Comparison of ENCODE assay signal across 8 cellular contexts in the genomic region with DNA sequence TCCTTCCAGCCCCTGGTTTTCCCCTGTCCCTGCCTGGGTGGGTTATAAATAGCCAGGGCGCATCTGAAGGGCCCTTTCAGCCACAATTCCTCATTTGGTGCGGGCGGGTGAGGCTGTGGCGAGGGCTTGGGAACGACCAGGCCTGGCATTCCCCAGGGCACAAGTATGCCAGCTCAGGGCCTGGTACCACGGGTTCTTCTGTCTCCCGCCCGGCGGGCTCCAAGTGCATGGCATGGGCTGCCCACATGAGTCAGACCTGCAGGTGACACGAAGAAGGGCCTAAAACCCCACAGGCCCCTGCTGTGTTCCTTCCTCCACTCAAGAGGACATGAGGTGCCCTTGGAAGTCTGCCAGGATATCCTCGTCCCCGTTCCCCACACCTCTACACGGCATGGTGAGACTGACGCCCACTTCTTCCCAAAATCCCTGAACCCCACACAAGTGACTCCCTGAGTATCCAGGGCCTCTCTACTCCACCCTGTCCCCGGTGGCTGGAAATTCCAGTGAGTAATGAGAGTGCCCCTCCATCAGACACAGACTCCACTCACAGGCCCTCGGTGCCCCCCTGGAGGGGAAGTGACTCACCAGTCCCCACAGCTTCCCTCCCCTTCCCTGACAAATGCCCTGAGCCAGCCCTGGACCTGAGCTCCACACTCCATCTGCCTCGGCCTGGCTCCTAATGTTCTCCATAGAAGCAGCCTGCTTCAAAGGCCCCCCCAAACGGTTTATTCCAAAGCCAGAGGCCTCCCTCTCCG.
DNase-seq lines count a peak whose midpoint lies in the region; ATAC-seq and TF ChIP-seq lines count a peak whose summit lies in the region.

No MANE protein-coding gene starts in this region.

- intact Hi-C loops in body of pancreas (cut with DNase I), result no loop called here

- H3K9me3 ChIP-seq in body of pancreas, result no peaks in the 10 kb centered on the region

- peaks cover 61% of the 10 kb centered on the region for H3K4me1 ChIP-seq in body of pancreas

- TF ChIP-seq CTCF in body of pancreas (IDR thresholded peaks at IDR 0.05), result no peak

- no peak overlapping the region for H3K4me3 ChIP-seq in body of pancreas

- ATAC-seq in body of pancreas (no peak), GM19463 (IDR thresholded peaks at IDR 0.05; ENCODE audit: unreplicated experiment) (no peak)
- ATAC-seq in stimulated activated naive CD8-positive, alpha-beta T cell treated with anti-CD3 and anti-CD28 coated beads, Interleukin-15, Interleukin-2, amounts not matched to agents 100 U/mL and 50 U/mL, for 24 hours, result peak; percentile 47

- H3K27me3 ChIP-seq in body of pancreas, result no peaks in the 10 kb centered on the region

- DNase-seq in NCI-H345 (lab: John Stamatoyannopoulos, UW), result peak; percentile 57
- no peak for DNase-seq in NCI-H345 treated with DMSO at 0.1 percent for 48 hours (lab: John Stamatoyannopoulos, UW; ENCODE audit: unreplicated experiment)
- peak; percentile 45 for DNase-seq in NCI-H446 treated with DMSO at 0.1 percent for 48 hours (lab: John Stamatoyannopoulos, UW)
- peak in 3 of 4 donors; percentile 41 to 70 (median 50) for DNase-seq in body of pancreas
- peak; percentile 98 for DNase-seq in kidney tubule cell (ENCODE audit: low spot score)
- DNase-seq in stimulated activated naive CD8-positive, alpha-beta T cell treated with anti-CD3 and anti-CD28 coated beads, Interleukin-15, Interleukin-2, amounts not matched to agents 100 U/mL and 50 U/mL, for 24 hours, result peak; percentile 54
- DNase-seq in HuH-7.5 (ENCODE audit: low spot score), result no peak

- H3K36me3 ChIP-seq in body of pancreas (replicated peaks in 1 of 2; ENCODE audit: insufficient read depth in 1 of 2, low read depth in 2 of 2), result no peaks in the 10 kb centered on the region

- H3K27ac ChIP-seq in body of pancreas, result peak overlapping the region in 3 of 4 donors; percentile 62 to 86 (median 73)

- no peak for TF ChIP-seq POLR2A in body of pancreas (IDR thresholded peaks at IDR 0.05)

- 55 to 68% methylated on average over 9 to 19 of the region's 19 CpGs for WGBS in body of pancreas, 2 donors

Comparison
In these comparisons a context has a peak if more than half of its experiments do, and no peak if none do; other contexts are left out.
1. DNase-seq: peak in NCI-H345 (single experiment), NCI-H446 treated with DMSO at 0.1 percent for 48 hours (single experiment), body of pancreas (3 of 4), kidney tubule cell (single experiment) and stimulated activated naive CD8-positive, alpha-beta T cell treated with anti-CD3 and anti-CD28 coated beads, Interleukin-15, Interleukin-2, amounts not matched to agents 100 U/mL and 50 U/mL, for 24 hours (single experiment); none in NCI-H345 treated with DMSO at 0.1 percent for 48 hours (single experiment) and HuH-7.5 (single experiment).